ENCODE assay signal across 16 cellular contexts in the genomic region with DNA sequence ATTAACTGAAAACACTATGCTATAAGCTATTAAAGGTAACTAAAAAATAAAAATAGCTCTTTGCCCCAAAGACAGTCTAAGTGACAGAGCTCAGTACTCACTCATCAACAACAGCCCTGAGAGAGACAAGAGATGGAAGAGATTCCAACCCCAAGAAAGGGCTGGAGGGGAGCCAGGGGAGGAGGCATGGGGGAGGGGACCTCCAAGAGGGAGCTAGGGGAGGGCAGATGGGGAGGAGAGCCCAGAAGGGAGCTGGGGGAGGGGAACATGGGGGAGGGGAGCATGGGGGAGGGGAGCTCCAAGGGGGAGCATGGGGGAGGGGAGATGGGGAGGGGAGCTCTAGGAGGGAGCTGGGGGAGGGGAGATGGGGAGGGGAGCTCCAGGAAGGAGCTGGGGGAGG. TPM values are rescaled to one million over a fixed set of nuclear protein-coding genes. Genes with fewer than 3 reads are reported as not detected.
A peak's percentile ranks its signal among the peaks of the same experiment; 100 is the strongest.
DNase-seq lines count a peak whose midpoint lies in the region; ATAC-seq, FAIRE-seq and TF ChIP-seq lines count a peak whose summit lies in the region.
"Had no signal": no experiment of that assay in that cellular context is flagged by ENCODE, and none has a peak within 500 bp of the region (broad histone marks: within the 10 kb centered on the region; RNA-seq: fewer than 3 reads in every experiment).

No MANE protein-coding gene starts in this region.

- TF ChIP-seq EP300 in K562 (IDR thresholded peaks at IDR 0.05; ENCODE audit: low read length) = no peak

- 0 out of 2 replicates have a peak overlapping the region, but pooled peaks have one; percentile 26 for H2AK5ac ChIP-seq in IMR-90 (ENCODE audit: low read depth, low read length)

- dilution Hi-C loops in IMR-90 (cut with HindIII; ENCODE audit: low sequenced_read_pairs, unreplicated experiment) = no loop called here

- H2BK120ac ChIP-seq in IMR-90 (ENCODE audit: low read depth, low read length) = no peak overlapping the region

- TF ChIP-seq CTCF in IMR-90 (conservative IDR thresholded peaks at IDR 0.05; ENCODE audit: low read depth, low read length) (no peak), K562 (IDR thresholded peaks at IDR 0.05 in 2 of 3, conservative IDR thresholded peaks at IDR 0.05 in 1 of 3; ENCODE audit: insufficient read depth in 2 of 3, low read depth in 1 of 3, low read length in 3 of 3) (no peak), osteocyte (IDR thresholded peaks at IDR 0.05) (no peak)

- no peak overlapping the region for H3K9ac ChIP-seq in IMR-90 (ENCODE audit: low read depth, low read length)
- H3K9ac ChIP-seq in K562 (ENCODE audit: insufficient read depth in 1 of 2, low read depth in 2 of 2, low read length in 2 of 2) = no peak overlapping the region

- H3K56ac ChIP-seq in IMR-90 (ENCODE audit: extremely low read depth, insufficient read depth, low read length) = no peak overlapping the region

- H2BK15ac ChIP-seq in IMR-90 (ENCODE audit: low read depth, low read length) = no peak overlapping the region

- H3K4ac ChIP-seq in IMR-90 (ENCODE audit: low read depth, low read length) = no peak overlapping the region

- POLR2A ChIA-PET in IMR-90 (lab: Charles Lee; ENCODE audit: unreplicated experiment) (interaction anchor here (0.6 to 1.2 kb wide), 4 partner anchors 11 to 157 kb away, joined by 5 to 9 read pairs (median 8); no protein-coding TSS in a partner anchor), K562 (lab: Yijun Ruan, JAX) (interaction anchor here (0.8 kb wide), 1 partner anchor 10 kb away, joined by 6 read pairs; no protein-coding TSS in a partner anchor)

- intact Hi-C loops in IMR-90 (cut with micrococcal nuclease) (loop anchor here (10.0 kb wide), 1 partner anchor 245 kb away; the partner anchor contains the start of genes ALKBH2 and UNG), K562 (cut with micrococcal nuclease) (loop anchor here (10.0 kb wide), 1 partner anchor 725 kb away; the partner anchor contains the start of gene WSCD2)

- H3K9me1 ChIP-seq in IMR-90 (ENCODE audit: insufficient read depth, low read length) (peaks cover 19% of the 10 kb centered on the region), K562 (ENCODE audit: control insufficient read depth, insufficient read depth, low read length) (no peaks in the 10 kb centered on the region)

- H3K23ac ChIP-seq in IMR-90 (ENCODE audit: low read depth, low read length) = no peak overlapping the region

- H3K27me3 ChIP-seq in IMR-90 (ENCODE audit: control insufficient read depth, insufficient read depth, low read length) = no peaks in the 10 kb centered on the region
- H3K27me3 ChIP-seq in K562 (ENCODE audit: control insufficient read depth in 2 of 2, insufficient read depth in 2 of 2, low read length in 2 of 2) = no peaks in the 10 kb centered on the region
- H3K27me3 ChIP-seq: thyroid gland had no signal

- peak overlapping the region; percentile 55 for H2BK5ac ChIP-seq in IMR-90 (ENCODE audit: low read depth, low read length, poor library complexity, severe bottlenecking)

- H3K9me3 ChIP-seq in IMR-90 (ENCODE audit: control insufficient read depth, insufficient read depth, low read length) = no peaks in the 10 kb centered on the region
- H3K9me3 ChIP-seq in K562 (replicated peaks; ENCODE audit: control insufficient read depth, insufficient read depth, low read depth, low read length) = no peaks in the 10 kb centered on the region; the same call in 1 of the 2 replicates
- H3K9me3 ChIP-seq: thyroid gland had no signal

- H3K27ac Mint-ChIP-seq in osteocyte (ENCODE audit: unreplicated experiment) = peak overlapping the region; percentile 71
- H3K27ac Mint-ChIP-seq: activated naive CD4-positive, alpha-beta T cell treated with anti-CD3 and anti-CD28 coated beads, Interleukin-2, amount 50 U/mL, for 24 hours; CD4-positive, alpha-beta T cell had no signal

- H3K36me3 Mint-ChIP-seq in osteocyte (ENCODE audit: unreplicated experiment) = peaks cover 47% of the 10 kb centered on the region

- no peak overlapping the region for H3K18ac ChIP-seq in IMR-90 (ENCODE audit: low read depth, low read length)

- H4K5ac ChIP-seq in IMR-90 (ENCODE audit: low read depth, low read length) = no peak overlapping the region

- no peaks in the 10 kb centered on the region for H3K27me3 Mint-ChIP-seq in osteocyte (ENCODE audit: unreplicated experiment)
- H3K27me3 Mint-ChIP-seq: activated naive CD4-positive, alpha-beta T cell treated with anti-CD3 and anti-CD28 coated beads, Interleukin-2, amount 50 U/mL, for 24 hours; CD4-positive, alpha-beta T cell had no signal

- H4K20me1 ChIP-seq in IMR-90 (ENCODE audit: insufficient read depth, low read length) (peaks cover 19% of the 10 kb centered on the region), K562 (replicated peaks; ENCODE audit: control insufficient read depth, insufficient read depth, low read length) (no peaks in the 10 kb centered on the region)

- H3K79me1 ChIP-seq in IMR-90 (ENCODE audit: low read depth in 1 of 2, low read length in 2 of 2) = peaks cover 12 to 56% of the 10 kb centered on the region in 2 experiments

- no peak overlapping the region for H2BK20ac ChIP-seq in IMR-90 (ENCODE audit: low read depth, low read length)

- no peak overlapping the region for H3K4me3 Mint-ChIP-seq in osteocyte (ENCODE audit: unreplicated experiment)
- H3K4me3 Mint-ChIP-seq: activated naive CD4-positive, alpha-beta T cell treated with anti-CD3 and anti-CD28 coated beads, Interleukin-2, amount 50 U/mL, for 24 hours; activated T-cell treated with anti-CD3 and anti-CD28 coated beads, Interleukin-2, amount 50 U/mL, for 4 hours; CD4-positive, alpha-beta T cell had no signal

- no peak overlapping the region for H4K91ac ChIP-seq in IMR-90 (ENCODE audit: insufficient read depth, low read depth, low read length)

- no peak overlapping the region for H4K8ac ChIP-seq in IMR-90 (ENCODE audit: low read depth in 2 of 2, low read length in 2 of 2)

- CTCF ChIA-PET in IMR-90 (lab: Yijun Ruan, JAX) (interaction anchor here (1.2 kb wide), 2 partner anchors 46 to 101 kb away, joined by 3 read pairs; no protein-coding TSS in a partner anchor), K562 (lab: Yijun Ruan, JAX; ENCODE audit: low intra/inter-chr PET ratio) (no interaction called here)

- ATAC-seq in IMR-90 (ENCODE audit: low read depth) = no peak
- ATAC-seq in K562 = no peak; the same call in 2 of the 3 replicates
- ATAC-seq in HG03354 (IDR thresholded peaks at IDR 0.05; ENCODE audit: poor library complexity, severe bottlenecking, unreplicated experiment) = no peak
- ATAC-seq in HG02642 (IDR thresholded peaks at IDR 0.05; ENCODE audit: poor library complexity, unreplicated experiment) = no peak
- ATAC-seq in GM21619 (IDR thresholded peaks at IDR 0.05; ENCODE audit: unreplicated experiment) = no peak
- ATAC-seq: activated T-cell treated with anti-CD3 and anti-CD28 coated beads, Interleukin-2, amount 50 U/mL, for 4 hours had no signal

- no peaks in the 10 kb centered on the region for H3K9me3 Mint-ChIP-seq in osteocyte (ENCODE audit: unreplicated experiment)
- H3K9me3 Mint-ChIP-seq: activated naive CD4-positive, alpha-beta T cell treated with anti-CD3 and anti-CD28 coated beads, Interleukin-2, amount 50 U/mL, for 24 hours; activated T-cell treated with anti-CD3 and anti-CD28 coated beads, Interleukin-2, amount 50 U/mL, for 4 hours; CD4-positive, alpha-beta T cell had no signal

- no peak overlapping the region for H3K4me3 ChIP-seq in IMR-90 (ENCODE audit: insufficient read depth, low read depth, low read length)
- H3K4me3 ChIP-seq in K562 = no peak overlapping the region
- H3K4me3 ChIP-seq: skin epidermis, thyroid gland had no signal

- H3K4me1 ChIP-seq in IMR-90 (ENCODE audit: control insufficient read depth, insufficient read depth, low read length) (peaks cover 24% of the 10 kb centered on the region), K562 (replicated peaks in 1 of 2; ENCODE audit: control insufficient read depth in 2 of 2, insufficient read depth in 2 of 2, low read length in 2 of 2) (peaks cover 8 to 10% of the 10 kb centered on the region in 2 experiments; a peak in 4 of 5 replicates)

- TF ChIP-seq POLR2A in IMR-90 (IDR thresholded peaks at IDR 0.05; ENCODE audit: low read depth, low read length) = no peak
- no peak for TF ChIP-seq POLR2A in K562 (conservative IDR thresholded peaks at IDR 0.05)

- no peak overlapping the region for H2AFZ ChIP-seq in IMR-90 (replicated peaks; ENCODE audit: low read length, poor library complexity)
- H2AFZ ChIP-seq in K562 (ENCODE audit: low read depth, low read length) = no peak overlapping the region

- H3K4me1 Mint-ChIP-seq in osteocyte (ENCODE audit: unreplicated experiment) = peaks cover 58% of the 10 kb centered on the region

- no peak for TF ChIP-seq RAD21 in IMR-90 (IDR thresholded peaks at IDR 0.05; ENCODE audit: low read length)
- TF ChIP-seq RAD21 in K562 (CRISPR knock-in tag; conservative IDR thresholded peaks at IDR 0.05 in 1 of 2, IDR thresholded peaks at IDR 0.05 in 1 of 2) = no peak

- 0 out of 2 replicates have a peak overlapping the region, but pooled peaks have one; percentile 7 for H3K27ac ChIP-seq in IMR-90 (ENCODE audit: insufficient read depth, low read length)
- H3K27ac ChIP-seq in K562 (ENCODE audit: extremely low read depth, low read depth, low read length) = no peak overlapping the region

- DNase-seq in EH (ENCODE audit: low read depth) (peak; percentile 89), IMR-90 (no peak), K562 (ENCODE audit: extremely low read depth in 1 of 4, low spot score in 3 of 4) (peak; percentile 55 to 60 (median 58)), osteocyte (ENCODE audit: extremely low spot score, unreplicated experiment) (no peak)
- DNase-seq: activated T-cell treated with anti-CD3 and anti-CD28 coated beads, Interleukin-2, amount 50 U/mL, for 4 hours; CD4-positive, alpha-beta T cell; DMS53; effector CD8-positive, alpha-beta T cell; NCI-H1092 had no signal

- peak; percentile 67 for FAIRE-seq in K562 (lab: Jason Lieb, UNC)

- H2AK9ac ChIP-seq in IMR-90 (replicated peaks; ENCODE audit: low read depth, low read length, poor library complexity) = no peak overlapping the region

- no TSS peak for BruUV-seq in IMR-90 (replicated peaks; lab: Mats Ljungman, UMichigan)
- BruUV-seq in K562 (replicated peaks; lab: Mats Ljungman, UMichigan) = no TSS peak

- peaks cover 47% of the 10 kb centered on the region for H3K36me3 ChIP-seq in IMR-90 (ENCODE audit: control insufficient read depth, insufficient read depth, low read length)
- H3K36me3 ChIP-seq in K562 (ENCODE audit: control insufficient read depth, insufficient read depth, low read length) = no peaks in the 10 kb centered on the region; the same call in 2 of the 3 replicates

- peaks cover under 1% of the 10 kb centered on the region; the same call in 1 of the 3 replicates for H3K79me2 ChIP-seq in K562 (ENCODE audit: control insufficient read depth, insufficient read depth, low read length)

- H3K4me2 ChIP-seq in IMR-90 (ENCODE audit: low read depth, low read length) (no peak overlapping the region), K562 (ENCODE audit: insufficient read depth, low read length) (no peak overlapping the region)

- H3K14ac ChIP-seq in IMR-90 (replicated peaks; ENCODE audit: low read depth, low read length) = no peak overlapping the region

- in situ Hi-C loops in IMR-90 (cut with MboI; ENCODE audit: low sequenced_read_pairs) = loop anchor here (5.0 to 10.0 kb wide), 2 partner anchors 42 to 125 kb away; no protein-coding TSS in a partner anchor
- in situ Hi-C loops in K562 (cut with MboI) = no loop called here

RNA-seq across cellular contexts. Expression of gene SSH1, which starts 7.7 kb away (rescaled TPM):
- total RNA-seq in IMR-90 (2012; rRNA removed) = 16.7 and 17.6 TPM in 2 replicates
- polyA plus RNA-seq in IMR-90 (2012; rRNA removed) = 37.2 and 40.8 TPM in 2 replicates
- polyA plus RNA-seq in IMR-90 (2012; cell fraction: cytosol; rRNA removed) = 14.1 and 19.4 TPM in 2 replicates
- 68.2 and 83.5 TPM in 2 replicates for polyA plus RNA-seq in IMR-90 (2012; cell fraction: nucleus; rRNA removed; ENCODE audit: low replicate concordance)
- 12.8 and 19.4 TPM in 2 replicates for total RNA-seq in K562 (2011; cell fraction: chromatin; rRNA removed; ENCODE audit: low replicate concordance)
- 8.0 and 10.2 TPM in 2 replicates for total RNA-seq in K562 (2011; cell fraction: nucleolus; rRNA removed)
- 7.7 and 9.5 TPM in 2 replicates for total RNA-seq in K562 (2011; cell fraction: nucleoplasm; rRNA removed)
- total RNA-seq in K562 (2014; rRNA removed) = 2.0 and 2.9 TPM in 2 replicates
- total RNA-seq in K562 (2014; rRNA removed; fragmentation: Illumina TruSeq; extraction: Trizol) = 2.3 and 2.5 TPM in 2 replicates
- 1.7 and 2.2 TPM in 2 replicates for total RNA-seq in K562 (2015; rRNA removed; fragmentation: Illumina TruSeq; extraction: Trizol)
- 5.5 and 6.5 TPM in 2 replicates for total RNA-seq in K562 (2021)
- polyA plus RNA-seq in K562 (2011; rRNA removed) = 3.4 and 4.2 TPM in 2 replicates
- 2.8 and 3.3 TPM in 2 replicates for polyA plus RNA-seq in K562 (2011; cell fraction: cytosol; rRNA removed)
- polyA plus RNA-seq in K562 (2011; cell fraction: nucleus; rRNA removed) = 4.0 and 4.1 TPM in 2 replicates
- polyA plus RNA-seq in K562 (2012) = 3.3 and 5.5 TPM in 2 replicates
- polyA plus RNA-seq in K562 (2014; fragmentation: Illumina TruSeq; extraction: Trizol) = 2.5 and 3.1 TPM in 2 replicates
- under 1 TPM; 0.41 to 0.45 TPM for polyA plus RNA-seq in K562 (2014; fragmentation: Nextera tagmentation; extraction: Ambion mirVana)
- 2.3 and 2.8 TPM in 2 replicates for polyA plus RNA-seq in K562 (2014; rRNA removed)
- polyA minus RNA-seq in K562 (2011; rRNA and poly(A)+ RNA removed) = 4.5 and 5.0 TPM in 2 replicates
- 2.5 and 4.4 TPM in 2 replicates for polyA minus RNA-seq in K562 (2011; cell fraction: cytosol; rRNA and poly(A)+ RNA removed)
- polyA minus RNA-seq in K562 (2011; cell fraction: nucleus; rRNA and poly(A)+ RNA removed) = 4.7 and 5.2 TPM in 2 replicates
- total RNA-seq in osteocyte = 96.9 and 109 TPM in 2 replicates

RNA-seq across cellular contexts. Expression of gene DAO, which starts 30.2 kb away (rescaled TPM):
- not detected in 2 replicates for total RNA-seq in IMR-90 (2012; rRNA removed)
- polyA plus RNA-seq in IMR-90 (2012; rRNA removed) = not detected in 2 replicates
- not detected in 2 replicates for polyA plus RNA-seq in IMR-90 (2012; cell fraction: cytosol; rRNA removed)
- 0.11 TPM in 1 of 2 replicates, not detected in the other for polyA plus RNA-seq in IMR-90 (2012; cell fraction: nucleus; rRNA removed; ENCODE audit: low replicate concordance)
- not detected in 2 replicates for total RNA-seq in K562 (2011; cell fraction: chromatin; rRNA removed; ENCODE audit: low replicate concordance)
- total RNA-seq in K562 (2011; cell fraction: nucleolus; rRNA removed) = not detected in 2 replicates
- total RNA-seq in K562 (2011; cell fraction: nucleoplasm; rRNA removed) = not detected in 2 replicates
- total RNA-seq in K562 (2014; rRNA removed) = not detected in 2 replicates
- total RNA-seq in K562 (2014; rRNA removed; fragmentation: Illumina TruSeq; extraction: Trizol) = not detected in 2 replicates
- total RNA-seq in K562 (2015; rRNA removed; fragmentation: Illumina TruSeq; extraction: Trizol) = not detected in 2 replicates
- total RNA-seq in K562 (2021) = not detected in 2 replicates
- not detected in 2 replicates for polyA plus RNA-seq in K562 (2011; rRNA removed)
- not detected in 2 replicates for polyA plus RNA-seq in K562 (2011; cell fraction: cytosol; rRNA removed)
- not detected in 2 replicates for polyA plus RNA-seq in K562 (2011; cell fraction: nucleus; rRNA removed)
- polyA plus RNA-seq in K562 (2012) = not detected in 2 replicates
- not detected in 2 replicates for polyA plus RNA-seq in K562 (2014; fragmentation: Illumina TruSeq; extraction: Trizol)
- not detected for polyA plus RNA-seq in K562 (2014; fragmentation: Nextera tagmentation; extraction: Ambion mirVana)
- not detected in 2 replicates for polyA plus RNA-seq in K562 (2014; rRNA removed)
- not detected in 2 replicates for polyA minus RNA-seq in K562 (2011; rRNA and poly(A)+ RNA removed)
- polyA minus RNA-seq in K562 (2011; cell fraction: cytosol; rRNA and poly(A)+ RNA removed) = not detected in 2 replicates
- not detected in 2 replicates for polyA minus RNA-seq in K562 (2011; cell fraction: nucleus; rRNA and poly(A)+ RNA removed)
- not detected in 2 replicates for total RNA-seq in osteocyte
- total RNA-seq: activated T-cell treated with anti-CD3 and anti-CD28 coated beads, Interleukin-2, amount 50 U/mL, for 4 hours; CD4-positive, alpha-beta T cell; mononuclear cell; thyroid gland had no signal

Comparison
In these comparisons a context has a peak if more than half of its experiments do, and no peak if none do; other contexts are left out.
1. DNase-seq: peak in EH (single experiment) and K562 (4 of 4); none in IMR-90 (single experiment) and osteocyte (single experiment).